ENCODE assay signal across 19 cellular contexts in the genomic region with DNA sequence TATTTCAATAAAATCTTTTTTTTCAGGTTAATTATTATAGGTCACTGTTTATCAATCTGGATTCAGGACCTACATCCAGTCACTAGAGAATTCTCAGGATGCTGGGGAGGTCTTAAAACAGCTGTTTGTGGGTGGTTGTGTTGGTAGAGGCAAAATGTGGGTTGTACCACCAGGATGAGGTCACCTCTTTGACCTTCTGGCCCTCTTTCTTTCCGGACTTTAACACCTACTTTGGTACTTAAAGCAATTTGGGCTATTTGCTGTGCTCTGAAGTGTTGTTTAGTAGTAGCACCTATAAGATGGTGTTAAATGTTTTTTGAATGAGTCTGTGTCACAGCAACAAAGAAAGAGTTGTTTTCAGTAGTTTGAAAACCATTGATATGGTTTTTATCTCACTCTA.
DNase-seq lines count a peak whose midpoint lies in the region; ATAC-seq and FAIRE-seq lines count a peak whose summit lies in the region.
"Had no signal": no experiment of that assay in that cellular context is flagged by ENCODE, and none has a peak within 500 bp of the region (broad histone marks: within the 10 kb centered on the region; RNA-seq: fewer than 3 reads in every experiment).

No MANE protein-coding gene starts in this region.

- H3K4me3 ChIP-seq in BLaER1: no peak overlapping the region
- H3K4me3 ChIP-seq: upper lobe of right lung had no signal

- no peak overlapping the region for H3K27ac ChIP-seq in BLaER1
- H3K27ac ChIP-seq: upper lobe of right lung had no signal

- H3K27me3 ChIP-seq in BLaER1: no peaks in the 10 kb centered on the region
- H3K27me3 ChIP-seq: neutrophil, upper lobe of right lung had no signal

- peak; percentile 53 for ATAC-seq in HG03432 (IDR thresholded peaks at IDR 0.05; ENCODE audit: unreplicated experiment)
- ATAC-seq: sciatic nerve, upper lobe of right lung had no signal

- H3K9ac ChIP-seq in BLaER1: no peak overlapping the region

- H3K4me1 ChIP-seq in BLaER1: peaks cover 19% of the 10 kb centered on the region

- peak; percentile 63 for FAIRE-seq in GM18507 (lab: Jason Lieb, UNC)
- FAIRE-seq: islet of Langerhans had no signal

- 0 out of 2 replicates have a peak, but pooled peaks cover 5% of the 10 kb centered on the region for H3K36me3 ChIP-seq in BLaER1
- H3K36me3 ChIP-seq: upper lobe of right lung had no signal

- peak overlapping the region; percentile 37 for H3K4me2 ChIP-seq in BLaER1

- DNase-seq in GM18507 (ENCODE audit: extremely low spot score, insufficient read length, low read depth): no peak
- peak; percentile 26 for DNase-seq in iPS-NIHi7 (ENCODE audit: extremely low spot score)
- no peak for DNase-seq in SHP77 (lab: John Stamatoyannopoulos, UW)
- no peak for DNase-seq in NOMO-1 (lab: John Stamatoyannopoulos, UW; ENCODE audit: unreplicated experiment in 2 of 2)
- DNase-seq in foreskin melanocyte: no peak
- no peak for DNase-seq in stimulated activated naive CD4-positive, alpha-beta T cell treated with Interleukin-2 at 50 U/mL for 16 hours (lab: John Stamatoyannopoulos, UW)
- DNase-seq: activated CD4-positive, alpha-beta T cell treated with anti-CD3 and anti-CD28 coated beads, Interleukin-2, amount 50 U/mL, for 48 hours; cortex of kidney; DND-41; erythroblast; mesenchymal stem cell; stimulated activated CD4-positive, alpha-beta T cell treated with anti-CD3 and anti-CD28 coated beads, Interleukin-4, amount 100 ng/mL, for 1 hour; T1000; upper lobe of right lung had no signal

- H4K20me1 ChIP-seq in BLaER1: peaks cover 14% of the 10 kb centered on the region; the same call in 1 of the 2 replicates

- H3K9me3 ChIP-seq in BLaER1: no peaks in the 10 kb centered on the region
- H3K9me3 ChIP-seq: neutrophil, upper lobe of right lung had no signal
